In genomic region chr14:90816686-90817436, GRCh38 we compare ENCODE assay signal across 9 cellular contexts. TPM values are rescaled to one million over a fixed set of nuclear protein-coding genes. Genes with fewer than 3 reads are reported as not detected.
DNase-seq lines count a peak whose midpoint lies in the region; ATAC-seq and TF ChIP-seq lines count a peak whose summit lies in the region.
"Had no signal": no experiment of that assay in that cellular context is flagged by ENCODE, and none has a peak within 500 bp of the region (broad histone marks: within the 10 kb centered on the region; RNA-seq: fewer than 3 reads in every experiment).

No MANE protein-coding gene starts in this region.

- TF ChIP-seq EP300 in SK-N-SH (IDR thresholded peaks at IDR 0.05; ENCODE audit: borderline replicate concordance in 1 of 2, low read depth in 1 of 2, low read length in 1 of 2) = no peak

- DNase-seq in SK-N-SH = no peak
- DNase-seq in ascending aorta (ENCODE audit: low spot score in 2 of 2) = no peak
- DNase-seq in iPS-NIHi11 (ENCODE audit: low spot score) = peak; percentile 32
- DNase-seq in stimulated activated CD4-positive, alpha-beta T cell treated with anti-CD3 and anti-CD28 coated beads, Interleukin-4, amount 100 ng/mL, for 24 hours = no peak
- no peak for DNase-seq in NCI-H2171 treated with DMSO at 0.1 percent for 48 hours (lab: John Stamatoyannopoulos, UW)
- DNase-seq in GM13976 (ENCODE audit: low spot score) = no peak

- POLR2A ChIA-PET in SK-N-SH (lab: Yijun Ruan, JAX) = no interaction called here

- H3K27ac Mint-ChIP-seq in stimulated activated memory B cell treated with anti-CD40 and anti-IgM and Interleukin-4, amounts not matched to agents 10 μg/mL and 1 μg/mL and 100 μg/mL, for 72 hours = no peak overlapping the region

- no peak for TF ChIP-seq CTCF in SK-N-SH (IDR thresholded peaks at IDR 0.05)
- no peak for TF ChIP-seq CTCF in ascending aorta (IDR thresholded peaks at IDR 0.05)
- no peak for TF ChIP-seq CTCF in GM13976 (IDR thresholded peaks at IDR 0.05; ENCODE audit: borderline replicate concordance, control extremely low read depth, extremely low read depth, insufficient read depth, missing control alignments)

- H3K9ac ChIP-seq in SK-N-SH = no peak overlapping the region

- H3K4me1 ChIP-seq in SK-N-SH (ENCODE audit: control insufficient read depth in 1 of 2, insufficient read depth in 2 of 2, low read depth in 1 of 2, low read length in 1 of 2) (peaks cover 10 to 14% of the 10 kb centered on the region in 2 experiments; a peak in 3 of 4 replicates), ascending aorta (peaks cover 0 to 6% of the 10 kb centered on the region in 2 donors)

- no peak for TF ChIP-seq RAD21 in SK-N-SH (IDR thresholded peaks at IDR 0.05; ENCODE audit: low read length)

- no peak overlapping the region for H3K4me2 ChIP-seq in SK-N-SH

- CTCF ChIA-PET in SK-N-SH (lab: Yijun Ruan, JAX) = interaction anchor here (1.0 to 2.5 kb wide), 7 partner anchors 10 to 417 kb away, joined by 3 to 10 read pairs (median 5); no protein-coding TSS in a partner anchor

- peak; percentile 8; the same call in 1 of the 3 replicates for ATAC-seq in SK-N-SH treated with all-trans-retinoic acid at 6 μM for 48 hours
- ATAC-seq in stimulated activated memory B cell treated with anti-CD40 and anti-IgM and Interleukin-4, amounts not matched to agents 10 μg/mL and 1 μg/mL and 100 μg/mL, for 72 hours = no peak

- H4K20me1 ChIP-seq in SK-N-SH (ENCODE audit: insufficient read depth) = no peaks in the 10 kb centered on the region

- peaks cover 12% of the 10 kb centered on the region for H3K4me1 Mint-ChIP-seq in stimulated activated memory B cell treated with anti-CD40 and anti-IgM and Interleukin-4, amounts not matched to agents 10 μg/mL and 1 μg/mL and 100 μg/mL, for 72 hours

- H3K36me3 ChIP-seq in SK-N-SH (replicated peaks in 1 of 2; ENCODE audit: control insufficient read depth in 1 of 2, insufficient read depth in 2 of 2, low read length in 1 of 2) = no peaks in the 10 kb centered on the region
- no peaks in the 10 kb centered on the region for H3K36me3 ChIP-seq in ascending aorta
- H3K36me3 ChIP-seq: right lobe of liver had no signal

- intact Hi-C loops in ascending aorta (cut with DNase I) = loop anchor here (1.0 to 5.0 kb wide), 5 partner anchors 11 to 516 kb away; partner anchors contain the start of gene NRDE2

- H3K4me3 ChIP-seq in SK-N-SH (ENCODE audit: low read depth in 2 of 2, low read length in 1 of 2) (0 out of 4 replicates have a peak overlapping the region, but pooled peaks of 1 of the 2 experiments have one; percentile 16), ascending aorta (peak overlapping the region; percentile 30 to 93)

- H3K27ac ChIP-seq in SK-N-SH (ENCODE audit: low read depth in 2 of 2, low read length in 1 of 2) = no peak overlapping the region
- H3K27ac ChIP-seq in ascending aorta = no peak overlapping the region

- H3K9me3 Mint-ChIP-seq in stimulated activated memory B cell treated with anti-CD40 and anti-IgM and Interleukin-4, amounts not matched to agents 10 μg/mL and 1 μg/mL and 100 μg/mL, for 72 hours = no peaks in the 10 kb centered on the region

- no peaks in the 10 kb centered on the region for H3F3A ChIP-seq in SK-N-SH (replicated peaks; ENCODE audit: insufficient read depth)

- H3K9me3 ChIP-seq in SK-N-SH (no peaks in the 10 kb centered on the region), ascending aorta (no peaks in the 10 kb centered on the region)
- H3K9me3 ChIP-seq: right lobe of liver had no signal

- in situ Hi-C loops in GM13976 (cut with MboI; ENCODE audit: low sequenced_read_pairs, unreplicated experiment) = no loop called here

- H3K79me2 ChIP-seq in SK-N-SH (ENCODE audit: insufficient read depth) = peaks cover 30% of the 10 kb centered on the region

- H3K4me3 Mint-ChIP-seq in stimulated activated memory B cell treated with anti-CD40 and anti-IgM and Interleukin-4, amounts not matched to agents 10 μg/mL and 1 μg/mL and 100 μg/mL, for 72 hours = peak overlapping the region; percentile 64

- H3K9me2 ChIP-seq in SK-N-SH = no peaks in the 10 kb centered on the region

- H2AFZ ChIP-seq in SK-N-SH (ENCODE audit: low read depth) = no peak overlapping the region

- WGBS in SK-N-SH (ENCODE audit: low lambda C conversion rate) = 38% methylated on average over 11 of the region's 16 CpGs

- H3K36me3 Mint-ChIP-seq in stimulated activated memory B cell treated with anti-CD40 and anti-IgM and Interleukin-4, amounts not matched to agents 10 μg/mL and 1 μg/mL and 100 μg/mL, for 72 hours = no peaks in the 10 kb centered on the region

- peaks cover 25% of the 10 kb centered on the region for H3K27me3 Mint-ChIP-seq in stimulated activated memory B cell treated with anti-CD40 and anti-IgM and Interleukin-4, amounts not matched to agents 10 μg/mL and 1 μg/mL and 100 μg/mL, for 72 hours

- no peaks in the 10 kb centered on the region for H3K27me3 ChIP-seq in SK-N-SH (ENCODE audit: insufficient read depth)
- H3K27me3 ChIP-seq in ascending aorta = no peaks in the 10 kb centered on the region
- H3K27me3 ChIP-seq: right lobe of liver had no signal

TF ChIP-seq in SK-N-SH treated with all-trans-retinoic acid at 6 μM for 48 hours, 23 proteins besides CTCF, POLR2A, EP300 and RAD21 (continues in another document):
- TF ChIP-seq TSHZ2 (CRISPR knock-in tag; IDR thresholded peaks at IDR 0.05) (no peak), ZFP30 (CRISPR knock-in tag; IDR thresholded peaks at IDR 0.05) (no peak)

TF ChIP-seq in SK-N-SH, 30 proteins besides CTCF, POLR2A, EP300 and RAD21:
- TF ChIP-seq GABPA (IDR thresholded peaks at IDR 0.05; ENCODE audit: low read depth) (no peak), USF1 (IDR thresholded peaks at IDR 0.05; ENCODE audit: borderline replicate concordance, low read depth) (no peak), RFX5 (IDR thresholded peaks at IDR 0.05; ENCODE audit: low read length) (no peak), YY1 (IDR thresholded peaks at IDR 0.05; ENCODE audit: low read depth) (no peak), RCOR1 (IDR thresholded peaks at IDR 0.05; ENCODE audit: low read length) (no peak), FOXJ3 (CRISPR knock-in tag; IDR thresholded peaks at IDR 0.05) (no peak)

RNA-seq across cellular contexts. Expression of gene TTC7B, which starts 0.6 kb away (rescaled TPM):
- polyA plus RNA-seq in SK-N-SH (2012; rRNA removed) = 42.5 and 43.1 TPM in 2 replicates
- 36.2 and 41.2 TPM in 2 replicates for polyA plus RNA-seq in SK-N-SH (2012; cell fraction: cytosol; rRNA removed)
- 32.3 and 42.8 TPM in 2 replicates for polyA plus RNA-seq in SK-N-SH (2012; cell fraction: nucleus; rRNA removed)
- 18.5 TPM for total RNA-seq in ascending aorta
